1 cellular context compared by ENCODE assay signal in genomic region chr21:43307677-43308070, GRCh38.
TF ChIP-seq lines count a peak whose summit lies in the region.

No MANE protein-coding gene starts in this region.

TF ChIP-seq in GM23338, 12 proteins besides CTCF, POLR2A, EP300 and RAD21:
- TF ChIP-seq ETS1 (IDR thresholded peaks at IDR 0.05): no peak
- TF ChIP-seq ZNF114 (CRISPR knock-in tag; IDR thresholded peaks at IDR 0.05): no peak
- no peak for TF ChIP-seq JUNB (IDR thresholded peaks at IDR 0.05; ENCODE audit: unreplicated experiment)
- no peak for TF ChIP-seq NANOG (IDR thresholded peaks at IDR 0.05; ENCODE audit: borderline replicate concordance)
- TF ChIP-seq EZH2 (IDR thresholded peaks at IDR 0.05; ENCODE audit: low read depth, unreplicated experiment): no peak
- TF ChIP-seq POLR2AphosphoS5 (IDR thresholded peaks at IDR 0.05; ENCODE audit: low read depth): no peak
- TF ChIP-seq REST (IDR thresholded peaks at IDR 0.05; ENCODE audit: unreplicated experiment): no peak
- TF ChIP-seq STAT1 (IDR thresholded peaks at IDR 0.05; ENCODE audit: unreplicated experiment): no peak
- no peak for TF ChIP-seq EZH2phosphoT487 (IDR thresholded peaks at IDR 0.05; ENCODE audit: unreplicated experiment)
- TF ChIP-seq ZNF331 (CRISPR knock-in tag; IDR thresholded peaks at IDR 0.05; ENCODE audit: low read depth): no peak
- no peak for TF ChIP-seq CREB1 (CRISPR knock-in tag; IDR thresholded peaks at IDR 0.05; ENCODE audit: low read depth)
- TF ChIP-seq ZNF462 (CRISPR knock-in tag; IDR thresholded peaks at IDR 0.05): no peak
